1 cellular context compared by ENCODE assay signal in the genomic region with DNA sequence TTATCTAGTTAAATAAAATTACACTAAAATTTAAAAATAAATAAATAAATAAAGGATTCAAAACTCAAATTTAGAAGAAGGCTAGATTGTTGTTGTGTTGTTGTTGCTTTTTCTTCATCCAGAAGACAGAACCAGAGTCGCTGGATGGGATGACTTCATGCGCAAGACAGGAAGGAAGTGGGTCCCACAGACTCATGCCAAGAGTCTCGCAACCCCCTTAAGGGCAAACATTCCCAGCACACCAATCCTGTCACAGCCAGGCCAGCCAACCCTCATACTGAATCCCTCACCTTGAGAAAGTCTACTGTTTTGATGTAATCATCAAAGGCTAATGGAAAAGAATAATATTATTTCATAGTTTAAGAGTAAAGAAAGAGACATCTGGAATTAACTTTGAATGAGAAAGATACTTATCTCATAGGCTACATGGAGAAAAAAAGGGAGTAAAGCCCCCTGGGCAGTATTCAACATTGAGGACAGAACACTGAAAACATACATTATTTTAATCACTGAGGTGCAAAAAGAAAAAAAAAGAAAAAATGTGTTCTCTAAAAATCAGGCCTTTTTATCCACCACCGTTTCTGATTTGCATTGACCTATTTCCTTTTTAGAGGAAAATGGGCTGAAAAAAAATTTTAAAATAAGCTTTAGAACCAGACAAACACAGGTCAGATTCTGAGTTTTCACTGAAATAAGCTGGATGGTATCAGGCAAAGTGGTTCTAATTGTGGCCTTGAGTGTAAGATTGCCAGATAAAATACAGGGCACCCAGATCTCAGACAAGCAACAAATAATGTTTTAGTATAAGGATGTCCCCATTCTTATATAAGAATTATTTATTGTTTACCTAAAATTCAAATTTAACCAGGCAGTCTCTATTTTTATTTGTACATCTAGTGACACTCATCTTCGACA.
TF ChIP-seq lines count a peak whose summit lies in the region.

No MANE protein-coding gene starts in this region.

TF ChIP-seq in A549, 52 proteins besides CTCF, POLR2A, EP300 and RAD21 (continued from another document):
- TF ChIP-seq PBX3 (IDR thresholded peaks at IDR 0.05) = no peak
- TF ChIP-seq, protein P1, sequence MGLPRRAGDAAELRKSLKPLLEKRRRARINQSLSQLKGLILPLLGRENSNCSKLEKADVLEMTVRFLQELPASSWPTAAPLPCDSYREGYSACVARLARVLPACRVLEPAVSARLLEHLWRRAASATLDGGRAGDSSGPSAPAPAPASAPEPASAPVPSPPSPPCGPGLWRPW (IDR thresholded peaks at IDR 0.05) = no peak
- no peak for TF ChIP-seq CBX8 (IDR thresholded peaks at IDR 0.05)
- TF ChIP-seq HDAC2 (IDR thresholded peaks at IDR 0.05) = no peak
- TF ChIP-seq BHLHE40 (IDR thresholded peaks at IDR 0.05; ENCODE audit: low read depth, low read length) = no peak
- TF ChIP-seq ZNF302 (CRISPR knock-in tag; IDR thresholded peaks at IDR 0.05) = no peak
- TF ChIP-seq SMC3 (IDR thresholded peaks at IDR 0.05) = no peak
- no peak for TF ChIP-seq RFX5 (IDR thresholded peaks at IDR 0.05)
- no peak for TF ChIP-seq MAFK (IDR thresholded peaks at IDR 0.05; ENCODE audit: partially characterized antibody)
- no peak for TF ChIP-seq POLR2AphosphoS2 (conservative IDR thresholded peaks at IDR 0.05; ENCODE audit: low read length)
- TF ChIP-seq RNF2 (IDR thresholded peaks at IDR 0.05; ENCODE audit: borderline replicate concordance, low read depth) = no peak
